In the genomic region with DNA sequence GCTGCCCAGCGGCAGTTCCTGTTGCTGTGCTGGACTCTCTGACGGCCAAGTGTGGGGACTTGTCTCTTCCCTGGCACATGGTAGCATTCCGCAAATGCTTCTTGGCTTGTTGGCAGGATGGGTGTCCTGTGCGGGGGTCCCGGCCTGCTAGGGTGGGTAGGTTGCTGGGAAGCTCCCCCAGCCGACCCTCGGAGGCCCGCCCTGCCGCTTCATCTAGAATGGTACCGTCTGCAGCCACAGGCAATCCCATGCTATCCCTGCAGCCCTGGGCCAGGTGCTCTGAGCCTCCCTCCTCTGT, we compare ENCODE assay signal across 1 cellular context.
TF ChIP-seq lines count a peak whose summit lies in the region.

No MANE protein-coding gene starts in this region.

TF ChIP-seq in GM23338, 12 proteins besides CTCF, POLR2A, EP300 and RAD21 (continued from another document):
- TF ChIP-seq POLR2AphosphoS5 (IDR thresholded peaks at IDR 0.05; ENCODE audit: low read depth) = no peak
- no peak for TF ChIP-seq STAT1 (IDR thresholded peaks at IDR 0.05; ENCODE audit: unreplicated experiment)
- TF ChIP-seq ZNF462 (CRISPR knock-in tag; IDR thresholded peaks at IDR 0.05) = no peak
- TF ChIP-seq EZH2phosphoT487 (IDR thresholded peaks at IDR 0.05; ENCODE audit: unreplicated experiment) = no peak
- TF ChIP-seq JUNB (IDR thresholded peaks at IDR 0.05; ENCODE audit: unreplicated experiment) = no peak
- TF ChIP-seq EZH2 (IDR thresholded peaks at IDR 0.05; ENCODE audit: low read depth, unreplicated experiment) = no peak
- no peak for TF ChIP-seq ZNF114 (CRISPR knock-in tag; IDR thresholded peaks at IDR 0.05)
- TF ChIP-seq CREB1 (CRISPR knock-in tag; IDR thresholded peaks at IDR 0.05; ENCODE audit: low read depth) = no peak
- no peak for TF ChIP-seq NANOG (IDR thresholded peaks at IDR 0.05; ENCODE audit: borderline replicate concordance)
- TF ChIP-seq ZNF331 (CRISPR knock-in tag; IDR thresholded peaks at IDR 0.05; ENCODE audit: low read depth) = no peak
- TF ChIP-seq ETS1 (IDR thresholded peaks at IDR 0.05) = no peak
TF ChIP-seq in GM23338: peak in this region for 0.
